In genomic region chr17:7204828-7205461, GRCh38 we compare ENCODE assay signal across 8 cellular contexts. TPM values are rescaled to one million over a fixed set of nuclear protein-coding genes. Genes with fewer than 3 reads are reported as not detected.
DNase-seq lines count a peak whose midpoint lies in the region; ATAC-seq and TF ChIP-seq lines count a peak whose summit lies in the region.

No MANE protein-coding gene starts in this region.

- H3K27ac ChIP-seq in esophagus muscularis mucosa (replicated peaks in 1 of 4) (peak overlapping the region; percentile 72 to 81 (median 77)), muscle layer of colon (ENCODE audit: low read depth, low read length) (peak overlapping the region; percentile 52)

- H3K9me3 ChIP-seq in esophagus muscularis mucosa: no peaks in the 10 kb centered on the region
- no peaks in the 10 kb centered on the region for H3K9me3 ChIP-seq in muscle layer of colon (ENCODE audit: low read length)

- H3K4me3 ChIP-seq in esophagus muscularis mucosa (peak overlapping the region; percentile 59 to 76 (median 62)), muscle layer of colon (ENCODE audit: low read depth in 1 of 2, low read length in 2 of 2) (peak overlapping the region; percentile 56 to 65)

- H3K36me3 ChIP-seq in esophagus muscularis mucosa: peaks cover 6 to 32% (median 29%) of the 10 kb centered on the region in 4 donors
- H3K36me3 ChIP-seq in muscle layer of colon (ENCODE audit: insufficient read depth, low read length): peaks cover 18% of the 10 kb centered on the region

- no peak for TF ChIP-seq POLR2A in esophagus muscularis mucosa (IDR thresholded peaks at IDR 0.05; ENCODE audit: low read depth)

- peak; percentile 63 for ATAC-seq in GM18519 (IDR thresholded peaks at IDR 0.05; ENCODE audit: low FRiP score, unreplicated experiment)
- peak; percentile 77 for ATAC-seq in HG02943 (IDR thresholded peaks at IDR 0.05; ENCODE audit: low read depth, unreplicated experiment)

- H3K27me3 ChIP-seq in esophagus muscularis mucosa (no peaks in the 10 kb centered on the region), muscle layer of colon (ENCODE audit: control insufficient read depth in 1 of 2, insufficient read depth in 2 of 2, low read length in 2 of 2) (no peaks in the 10 kb centered on the region)

- intact Hi-C loops in esophagus muscularis mucosa (cut with DNase I): no loop called here

- 2% methylated on average over 17 of the region's 34 CpGs for WGBS in esophagus muscularis mucosa

- H3K4me1 ChIP-seq in esophagus muscularis mucosa (peaks cover 14 to 45% (median 38%) of the 10 kb centered on the region in 4 donors), muscle layer of colon (ENCODE audit: insufficient read depth, low read length) (peaks cover 14% of the 10 kb centered on the region)

- H3K9ac ChIP-seq in muscle layer of colon (ENCODE audit: low read length): peak overlapping the region; percentile 57

- TF ChIP-seq CTCF in esophagus muscularis mucosa (IDR thresholded peaks at IDR 0.05): peak in 1 of 3 experiments; percentile 5

- no peak for TF ChIP-seq EP300 in esophagus muscularis mucosa (IDR thresholded peaks at IDR 0.05)

- DNase-seq in NCI-H460 (ENCODE audit: extremely low read depth, low read depth) (peak; percentile 74), esophagus muscularis mucosa (ENCODE audit: extremely low spot score) (peak; percentile 95), RKO (ENCODE audit: low spot score) (no peak)
- peak; percentile 97 for DNase-seq in activated T-cell treated with anti-CD3 and anti-CD28 coated beads, Interleukin-2, amount 50 U/mL, for 1 hour
- peak; percentile 96 for DNase-seq in stimulated activated CD8-positive, alpha-beta memory T cell treated with anti-CD3 and anti-CD28 coated beads, Interleukin-4, amount 100 ng/mL, for 48 hours

RNA-seq across cellular contexts. Expression of gene DLG4, which starts 14.7 kb away (rescaled TPM):
- 3.6 and 3.7 TPM in 2 replicates for total RNA-seq in NCI-H460 (2014; rRNA removed; shearing (Covaris generic))
- polyA plus RNA-seq in NCI-H460 (2014; cell fraction: nucleus; rRNA removed): 4.7 and 4.8 TPM in 2 replicates
- 10 to 100 TPM; 12.3 to 21.4 (median 16.5) TPM for total RNA-seq in esophagus muscularis mucosa

RNA-seq across cellular contexts. Expression of gene ACADVL, which starts 14.8 kb away (rescaled TPM):
- total RNA-seq in NCI-H460 (2014; rRNA removed; shearing (Covaris generic)): 249 and 250 TPM in 2 replicates
- polyA plus RNA-seq in NCI-H460 (2014; cell fraction: nucleus; rRNA removed): 1,827 and 1,980 TPM in 2 replicates
- 100 to 1,000 TPM; 250 to 662 (median 544) TPM for total RNA-seq in esophagus muscularis mucosa

RNA-seq across cellular contexts. Expression of gene ASGR1, which starts 25.8 kb away (rescaled TPM):
- 0.22 TPM in 1 of 2 replicates, not detected in the other for total RNA-seq in NCI-H460 (2014; rRNA removed; shearing (Covaris generic))
- 1.0 TPM in 1 of 2 replicates, not detected in the other for polyA plus RNA-seq in NCI-H460 (2014; cell fraction: nucleus; rRNA removed)
- 1 to 10 TPM in 1 of 4 donors, under 1 TPM in 1, not detected in 2; 0.52 to 2.5 TPM for total RNA-seq in esophagus muscularis mucosa

RNA-seq across cellular contexts. Expression of gene DVL2, which starts 29.4 kb away (rescaled TPM):
- 49.5 and 54.9 TPM in 2 replicates for total RNA-seq in NCI-H460 (2014; rRNA removed; shearing (Covaris generic))
- polyA plus RNA-seq in NCI-H460 (2014; cell fraction: nucleus; rRNA removed): 87.1 and 94.0 TPM in 2 replicates
- total RNA-seq in esophagus muscularis mucosa: 10 to 100 TPM; 34.5 to 55.5 (median 43.7) TPM

RNA-seq across cellular contexts. Expression of gene PHF23, which starts 34.3 kb away (rescaled TPM):
- 32.5 and 38.8 TPM in 2 replicates for total RNA-seq in NCI-H460 (2014; rRNA removed; shearing (Covaris generic))
- polyA plus RNA-seq in NCI-H460 (2014; cell fraction: nucleus; rRNA removed): 20.7 and 21.2 TPM in 2 replicates
- 10 to 100 TPM; 21.6 to 38.1 (median 24.8) TPM for total RNA-seq in esophagus muscularis mucosa
